8 cellular contexts compared by ENCODE assay signal in the genomic region with DNA sequence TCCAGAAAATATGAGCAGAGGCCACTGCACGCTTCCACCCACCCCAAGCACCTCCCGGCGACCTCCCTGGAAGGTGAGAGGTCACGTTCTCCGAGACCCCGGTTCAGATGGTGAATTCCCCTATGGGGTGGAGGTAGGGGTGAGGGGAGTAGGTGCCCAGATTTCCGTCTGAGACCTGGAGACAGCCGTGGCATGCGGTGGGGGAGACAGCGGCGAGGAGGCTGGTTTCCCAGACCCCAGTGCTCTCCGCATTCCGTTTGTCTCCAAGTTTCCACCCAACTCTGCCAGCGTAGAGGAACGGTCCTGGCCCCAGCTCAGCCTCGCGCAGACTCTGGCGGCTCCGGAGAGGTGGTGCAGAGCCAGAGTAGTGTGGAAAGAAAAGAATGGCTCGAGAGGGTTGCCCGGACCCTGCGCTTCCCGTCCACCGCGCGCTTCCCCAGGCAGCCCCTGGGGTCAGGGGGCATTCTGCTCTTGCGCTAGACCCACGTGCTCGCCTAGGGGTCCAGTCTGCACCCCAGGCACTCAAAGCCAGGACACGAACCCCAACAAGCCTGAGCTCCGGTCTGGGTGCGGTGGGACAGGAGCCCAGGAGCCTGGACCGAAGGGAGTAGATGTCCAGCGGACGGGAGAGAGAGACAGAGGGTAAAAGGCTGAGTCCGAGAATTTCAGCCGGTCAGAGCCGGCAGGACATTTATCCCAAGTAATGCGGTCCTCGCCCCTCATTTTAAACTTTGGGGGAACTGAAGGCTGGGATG. TPM values are rescaled to one million over a fixed set of nuclear protein-coding genes. Genes with fewer than 3 reads are reported as not detected.
A peak's percentile ranks its signal among the peaks of the same experiment; 100 is the strongest.
DNase-seq lines count a peak whose midpoint lies in the region; ATAC-seq and TF ChIP-seq lines count a peak whose summit lies in the region.

No MANE protein-coding gene starts in this region.

- H3K4me3 ChIP-seq in right atrium auricular region = peak overlapping the region; percentile 60 to 69

- H3K9me3 ChIP-seq in right atrium auricular region = no peaks in the 10 kb centered on the region

- peaks cover 36% of the 10 kb centered on the region for H3K36me3 ChIP-seq in right atrium auricular region

- DNase-seq in AG08395 (ENCODE audit: low spot score) (peak; percentile 58), HS-27A (ENCODE audit: low read depth) (peak; percentile 50), amniotic epithelial cell (ENCODE audit: low read depth) (peak; percentile 54), right atrium auricular region (ENCODE audit: low spot score) (no peak), pons (ENCODE audit: low spot score) (peak; percentile 63), NCI-H2196 treated with DMSO at 0.1 percent for 48 hours (lab: John Stamatoyannopoulos, UW; ENCODE audit: unreplicated experiment) (no peak)
- no peak for DNase-seq in activated effector memory CD4-positive, alpha-beta T cell treated with anti-CD3 and anti-CD28 coated beads, Interleukin-2, amount 50 U/mL, for 16 hours

- TF ChIP-seq CTCF in right atrium auricular region (IDR thresholded peaks at IDR 0.05) = peak in 1 of 2 donors; percentile 9

- peaks cover 0 to 51% of the 10 kb centered on the region in 2 donors for H3K4me1 ChIP-seq in right atrium auricular region

- H3K27ac ChIP-seq in right atrium auricular region = peak overlapping the region; percentile 97 to 99

- no peak for ATAC-seq in HG02623 (IDR thresholded peaks at IDR 0.05; ENCODE audit: unreplicated experiment)

- no peaks in the 10 kb centered on the region for H3K27me3 ChIP-seq in right atrium auricular region

RNA-seq across cellular contexts. Expression of a gene that starts 3.9 kb away (rescaled TPM):
- 100 to 1,000 TPM; 160 to 164 TPM for total RNA-seq in right atrium auricular region

Comparison
In these comparisons a context has a peak if more than half of its experiments do, and no peak if none do; other contexts are left out.
1. DNase-seq: peak in AG08395 (single experiment), HS-27A (single experiment), amniotic epithelial cell (single experiment) and pons (single experiment); none in right atrium auricular region (single experiment), NCI-H2196 treated with DMSO at 0.1 percent for 48 hours (single experiment) and activated effector memory CD4-positive, alpha-beta T cell treated with anti-CD3 and anti-CD28 coated beads, Interleukin-2, amount 50 U/mL, for 16 hours (single experiment).